ENCODE assay signal across 9 cellular contexts in the genomic region with DNA sequence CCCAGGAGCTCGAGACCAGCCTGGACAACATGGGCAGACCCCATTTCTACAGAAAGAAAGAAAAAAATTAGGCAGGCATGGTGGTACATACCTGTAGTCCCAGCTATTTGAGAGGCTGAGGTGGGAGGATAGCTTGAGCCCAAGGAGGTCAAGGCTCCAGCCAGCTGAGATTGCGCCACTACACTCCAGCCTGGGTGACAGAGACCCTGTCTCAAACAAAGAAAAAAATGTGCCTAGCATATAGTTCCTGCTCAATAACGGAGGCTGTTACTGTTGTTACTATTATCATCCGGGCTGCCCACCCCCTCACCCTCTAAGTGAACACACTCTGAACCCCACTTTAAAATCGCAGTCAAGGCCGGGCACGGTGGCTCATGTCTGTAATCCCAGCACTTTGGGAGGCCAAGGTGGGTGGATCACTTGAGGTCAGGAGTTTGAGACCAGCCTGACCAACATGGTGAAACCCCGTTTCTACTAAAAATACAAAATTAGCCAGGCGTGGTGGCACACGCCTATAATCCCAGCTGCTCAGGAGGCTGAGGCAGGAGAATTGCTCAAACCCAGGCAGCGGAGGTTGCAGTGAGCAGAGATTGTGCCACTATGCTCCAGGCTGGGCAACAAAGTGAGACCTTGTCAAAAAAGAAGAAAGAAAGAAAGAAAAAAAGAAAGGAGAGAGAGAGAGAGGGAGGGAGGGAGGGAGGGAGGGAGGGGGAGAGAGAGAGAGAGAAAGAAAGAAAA. TPM values are rescaled to one million over a fixed set of nuclear protein-coding genes. Genes with fewer than 3 reads are reported as not detected.
A peak's percentile ranks its signal among the peaks of the same experiment; 100 is the strongest.
DNase-seq lines count a peak whose midpoint lies in the region; ATAC-seq, FAIRE-seq and TF ChIP-seq lines count a peak whose summit lies in the region.
"Not testable (repeated sequence)": the region's sequence is repeated elsewhere in the genome, so short reads cannot be mapped to it uniquely, and the experiment has no call there.
"Had no signal": no experiment of that assay in that cellular context is flagged by ENCODE, and none has a peak within 500 bp of the region (broad histone marks: within the 10 kb centered on the region; RNA-seq: fewer than 3 reads in every experiment).

No MANE protein-coding gene starts in this region.

- WGBS in HepG2 (ENCODE audit: low lambda C conversion rate) = 91% methylated on average over 11 of the region's 11 CpGs

- TF ChIP-seq POLR2A in GM12892 (IDR thresholded peaks at IDR 0.05; ENCODE audit: low read depth, low read length); HepG2 (IDR thresholded peaks at IDR 0.05; ENCODE audit: insufficient read depth in 1 of 2, low read depth in 2 of 2, low read length in 2 of 2); gastrocnemius medialis (IDR thresholded peaks at IDR 0.05): not testable (repeated sequence)

- not testable (repeated sequence) for DNase-seq in GM12892 (ENCODE audit: insufficient read length); activated T-helper 1 cell treated with anti-CD3 and anti-CD28 coated beads, Interleukin-12 subunit alpha, Interleukin-12 subunit beta, Interleukin-2, Interleukin-4 antibody, amounts not matched to agents 30 ng/mL and 10 ng/mL and 1 ng/mL, durations not matched to agents 14 hours and 24 hours and 36 hours (ENCODE audit: low spot score); HepG2 (ENCODE audit: low spot score); gastrocnemius medialis; stimulated activated effector memory CD8-positive, alpha-beta T cell treated with anti-CD3 and anti-CD28 coated beads, Interleukin-12 subunit alpha, Interleukin-12 subunit beta, amount 100 ng/mL, for 72 hours (ENCODE audit: low spot score in 2 of 2)

- H3K4me1 ChIP-seq in BLaER1 = peaks cover 74% of the 10 kb centered on the region
- H3K4me1 ChIP-seq in HepG2 (ENCODE audit: insufficient read depth, low read length) = not testable (repeated sequence)
- peaks cover 43 to 44% of the 10 kb centered on the region in 2 donors for H3K4me1 ChIP-seq in gastrocnemius medialis

- peak; percentile 9 for FAIRE-seq in GM12892 (lab: Jason Lieb, UNC)
- FAIRE-seq in HepG2 (lab: Jason Lieb, UNC) = not testable (repeated sequence)

- H3K9me3 Mint-ChIP-seq in activated T-helper 1 cell treated with anti-CD3 and anti-CD28 coated beads, Interleukin-12 subunit alpha, Interleukin-12 subunit beta, Interleukin-2, Interleukin-4 antibody, amounts not matched to agents 30 ng/mL and 10 ng/mL and 1 ng/mL, durations not matched to agents 14 hours and 24 hours and 36 hours; stimulated activated effector memory CD8-positive, alpha-beta T cell treated with anti-CD3 and anti-CD28 coated beads, Interleukin-12 subunit alpha, Interleukin-12 subunit beta, amount 100 ng/mL, for 72 hours: not testable (repeated sequence)

- H3K4me3 Mint-ChIP-seq in activated T-helper 1 cell treated with anti-CD3 and anti-CD28 coated beads, Interleukin-12 subunit alpha, Interleukin-12 subunit beta, Interleukin-2, Interleukin-4 antibody, amounts not matched to agents 30 ng/mL and 10 ng/mL and 1 ng/mL, durations not matched to agents 14 hours and 24 hours and 36 hours; stimulated activated effector memory CD8-positive, alpha-beta T cell treated with anti-CD3 and anti-CD28 coated beads, Interleukin-12 subunit alpha, Interleukin-12 subunit beta, amount 100 ng/mL, for 72 hours: not testable (repeated sequence)

- H3K79me2 ChIP-seq in HepG2 (ENCODE audit: insufficient read depth, low read length) = not testable (repeated sequence)

- peaks cover 28% of the 10 kb centered on the region; the same call in 1 of the 2 replicates for H3K36me3 ChIP-seq in BLaER1
- H3K36me3 ChIP-seq in HepG2 (replicated peaks in 1 of 2; ENCODE audit: control insufficient read depth in 1 of 2, insufficient read depth in 2 of 2, low read length in 2 of 2); gastrocnemius medialis: not testable (repeated sequence)

- not testable (repeated sequence) for H3K9ac ChIP-seq in BLaER1; HepG2 (ENCODE audit: insufficient read depth, low read depth, low read length)

- H3K4me3 ChIP-seq in BLaER1; HepG2 (replicated peaks in 1 of 3; ENCODE audit: insufficient read depth in 1 of 3, low read depth in 2 of 3, low read length in 3 of 3); gastrocnemius medialis: not testable (repeated sequence)

- not testable (repeated sequence) for ATAC-seq in HepG2; gastrocnemius medialis; stimulated activated effector memory CD8-positive, alpha-beta T cell treated with anti-CD3 and anti-CD28 coated beads, Interleukin-12 subunit alpha, Interleukin-12 subunit beta, amount 100 ng/mL, for 72 hours

- H3K27me3 ChIP-seq in BLaER1; HepG2 (ENCODE audit: control insufficient read depth in 1 of 2, insufficient read depth in 2 of 2, low read length in 2 of 2); gastrocnemius medialis: not testable (repeated sequence)

- H3K4me2 ChIP-seq in BLaER1 = peak overlapping the region; percentile 42
- H3K4me2 ChIP-seq in HepG2 (ENCODE audit: low read depth, low read length) = not testable (repeated sequence)

- H3K27me3 Mint-ChIP-seq in activated T-helper 1 cell treated with anti-CD3 and anti-CD28 coated beads, Interleukin-12 subunit alpha, Interleukin-12 subunit beta, Interleukin-2, Interleukin-4 antibody, amounts not matched to agents 30 ng/mL and 10 ng/mL and 1 ng/mL, durations not matched to agents 14 hours and 24 hours and 36 hours (ENCODE audit: insufficient read depth) = not testable (repeated sequence)

- POLR2A ChIA-PET in HepG2 (lab: Yijun Ruan, JAX) = interaction anchor here (1.2 kb wide), 1 partner anchor 12 kb away, joined by 3 read pairs; the partner anchor contains the start of genes UQCR10 and ZMAT5

- TF ChIP-seq CTCF in HepG2 (CRISPR knock-in tag; IDR thresholded peaks at IDR 0.05); gastrocnemius medialis (IDR thresholded peaks at IDR 0.05 in 4 of 5, conservative IDR thresholded peaks at IDR 0.05 in 1 of 5): not testable (repeated sequence)

- CTCF ChIA-PET in HepG2 (lab: Yijun Ruan, JAX; ENCODE audit: low intra/inter-chr PET ratio, low total read pairs) = not testable (repeated sequence)

- H3K9me3 ChIP-seq in BLaER1; HepG2 (ENCODE audit: low read length); gastrocnemius medialis: not testable (repeated sequence)

- H3K27ac Mint-ChIP-seq in activated T-helper 1 cell treated with anti-CD3 and anti-CD28 coated beads, Interleukin-12 subunit alpha, Interleukin-12 subunit beta, Interleukin-2, Interleukin-4 antibody, amounts not matched to agents 30 ng/mL and 10 ng/mL and 1 ng/mL, durations not matched to agents 14 hours and 24 hours and 36 hours = peak overlapping the region; percentile 40
- H3K27ac Mint-ChIP-seq in stimulated activated effector memory CD8-positive, alpha-beta T cell treated with anti-CD3 and anti-CD28 coated beads, Interleukin-12 subunit alpha, Interleukin-12 subunit beta, amount 100 ng/mL, for 72 hours = peak overlapping the region; percentile 9

- H3K4me1 Mint-ChIP-seq in activated T-helper 1 cell treated with anti-CD3 and anti-CD28 coated beads, Interleukin-12 subunit alpha, Interleukin-12 subunit beta, Interleukin-2, Interleukin-4 antibody, amounts not matched to agents 30 ng/mL and 10 ng/mL and 1 ng/mL, durations not matched to agents 14 hours and 24 hours and 36 hours (ENCODE audit: low read depth) = peaks cover 14% of the 10 kb centered on the region
- peaks cover 19% of the 10 kb centered on the region for H3K4me1 Mint-ChIP-seq in stimulated activated effector memory CD8-positive, alpha-beta T cell treated with anti-CD3 and anti-CD28 coated beads, Interleukin-12 subunit alpha, Interleukin-12 subunit beta, amount 100 ng/mL, for 72 hours

- intact Hi-C loops in activated T-helper 1 cell treated with anti-CD3 and anti-CD28 coated beads, Interleukin-12 subunit alpha, Interleukin-12 subunit beta, Interleukin-2, Interleukin-4 antibody, amounts not matched to agents 30 ng/mL and 10 ng/mL and 1 ng/mL, durations not matched to agents 14 hours and 24 hours and 36 hours (cut with micrococcal nuclease); gastrocnemius medialis (cut with DNase I; ENCODE audit: low total_unique reads): not testable (repeated sequence)
- intact Hi-C loops in HepG2 (cut with micrococcal nuclease; ENCODE audit: unreplicated experiment) = loop anchor here (5.0 kb wide), 1 partner anchor 248 kb away; no protein-coding TSS in a partner anchor

- BruUV-seq in HepG2 (replicated peaks; lab: Mats Ljungman, UMichigan) = not testable (repeated sequence)

- not testable (repeated sequence) for H3K36me3 Mint-ChIP-seq in activated T-helper 1 cell treated with anti-CD3 and anti-CD28 coated beads, Interleukin-12 subunit alpha, Interleukin-12 subunit beta, Interleukin-2, Interleukin-4 antibody, amounts not matched to agents 30 ng/mL and 10 ng/mL and 1 ng/mL, durations not matched to agents 14 hours and 24 hours and 36 hours (ENCODE audit: low read depth); stimulated activated effector memory CD8-positive, alpha-beta T cell treated with anti-CD3 and anti-CD28 coated beads, Interleukin-12 subunit alpha, Interleukin-12 subunit beta, amount 100 ng/mL, for 72 hours

- H4K20me1 ChIP-seq in BLaER1 = peaks cover 13% of the 10 kb centered on the region
- H4K20me1 ChIP-seq in HepG2 (ENCODE audit: insufficient read depth, low read length) = not testable (repeated sequence)

- not testable (repeated sequence) for H3K27ac ChIP-seq in BLaER1; HepG2 (ENCODE audit: extremely low read length, insufficient read depth, low read length)
- H3K27ac ChIP-seq in gastrocnemius medialis = peak overlapping the region; percentile 63 to 69 (median 64)

- in situ Hi-C loops in HepG2 (cut with HindIII; ENCODE audit: extremely low pct_ligation_motif_present, low pct_unique_long_range_greater_than_20kb); gastrocnemius medialis (cut with MboI; ENCODE audit: low sequenced_read_pairs in 4 of 4): not testable (repeated sequence)

- not testable (repeated sequence) for TF ChIP-seq RAD21 in HepG2 (CRISPR knock-in tag; IDR thresholded peaks at IDR 0.05)

- TF ChIP-seq EP300 in HepG2 (IDR thresholded peaks at IDR 0.05; ENCODE audit: low read depth in 2 of 2, low read length in 2 of 2); HepG2 (CRISPR knock-in tag; IDR thresholded peaks at IDR 0.05; ENCODE audit: borderline replicate concordance): not testable (repeated sequence)

- not testable (repeated sequence) for H2AFZ ChIP-seq in HepG2 (ENCODE audit: low read length)

RNA-seq across cellular contexts. Expression of gene ZMAT5, which starts 12.0 kb away (rescaled TPM):
- 14.7 TPM for polyA plus RNA-seq in GM12892 (2012; ENCODE audit: missing spikeins)
- 28.4 and 28.5 TPM in 2 replicates for total RNA-seq in activated T-helper 1 cell treated with anti-CD3 and anti-CD28 coated beads, Interleukin-12 subunit alpha, Interleukin-12 subunit beta, Interleukin-2, Interleukin-4 antibody, amounts not matched to agents 30 ng/mL and 10 ng/mL and 1 ng/mL, durations not matched to agents 14 hours and 24 hours and 36 hours
- total RNA-seq in HepG2 (2016; rRNA removed; fragmentation: Illumina TruSeq; extraction: Trizol) (27.8 and 34.7 TPM in 2 replicates), gastrocnemius medialis (10 to 100 TPM; 23.8 to 38.6 (median 33.8) TPM)
- 11.5 and 12.9 TPM in 2 replicates for total RNA-seq in HepG2 (2016; cell fraction: cytosol; rRNA removed; fragmentation: Illumina TruSeq; extraction: Trizol; ENCODE audit: low read depth)
- total RNA-seq in HepG2 (2016; cell fraction: insoluble cytoplasmic fraction; rRNA removed; fragmentation: Illumina TruSeq; extraction: Trizol) = 26.3 and 38.9 TPM in 2 replicates
- 9.5 and 12.3 TPM in 2 replicates for total RNA-seq in HepG2 (2016; cell fraction: membrane; rRNA removed; fragmentation: Illumina TruSeq; extraction: Trizol)
- 9.1 and 10.6 TPM in 2 replicates for total RNA-seq in HepG2 (2016; cell fraction: nucleus; rRNA removed; fragmentation: Illumina TruSeq; extraction: Trizol)
- polyA plus RNA-seq in HepG2 (2011; rRNA removed) = 20.7 and 23.3 TPM in 2 replicates
- polyA plus RNA-seq in HepG2 (2011; cell fraction: cytosol; rRNA removed) = 17.4 and 24.4 TPM in 2 replicates
- 14.3 and 16.6 TPM in 2 replicates for polyA plus RNA-seq in HepG2 (2011; cell fraction: nucleus; rRNA removed)
- polyA plus RNA-seq in HepG2 (2012) = 11.6 and 14.1 TPM in 2 replicates
- polyA plus RNA-seq in HepG2 (2016; cell fraction: cytosol; fragmentation: Illumina TruSeq; extraction: Trizol; ENCODE audit: low read depth) = 9.4 and 11.6 TPM in 2 replicates
- polyA plus RNA-seq in HepG2 (2016; cell fraction: insoluble cytoplasmic fraction; fragmentation: Illumina TruSeq; extraction: Trizol; ENCODE audit: low read depth) = 32.3 and 35.6 TPM in 2 replicates
- 8.4 and 9.8 TPM in 2 replicates for polyA plus RNA-seq in HepG2 (2016; cell fraction: membrane; fragmentation: Illumina TruSeq; extraction: Trizol; ENCODE audit: low read depth)
- 15.3 and 17.8 TPM in 2 replicates for polyA plus RNA-seq in HepG2 (2016; cell fraction: nucleus; fragmentation: Illumina TruSeq; extraction: Trizol; ENCODE audit: insufficient read depth, low read depth)
- 4.4 and 7.5 TPM in 2 replicates for polyA minus RNA-seq in HepG2 (2011; rRNA and poly(A)+ RNA removed; ENCODE audit: low replicate concordance)
- 4.7 and 6.3 TPM in 2 replicates for polyA minus RNA-seq in HepG2 (2011; cell fraction: cytosol; rRNA and poly(A)+ RNA removed)
- polyA minus RNA-seq in HepG2 (2011; cell fraction: nucleus; rRNA and poly(A)+ RNA removed) = 2.8 and 4.1 TPM in 2 replicates

RNA-seq across cellular contexts. Expression of gene UQCR10, which starts 12.3 kb away (rescaled TPM):
- polyA plus RNA-seq in GM12892 (2012; ENCODE audit: missing spikeins) = 154 TPM
- 89.4 and 96.5 TPM in 2 replicates for total RNA-seq in activated T-helper 1 cell treated with anti-CD3 and anti-CD28 coated beads, Interleukin-12 subunit alpha, Interleukin-12 subunit beta, Interleukin-2, Interleukin-4 antibody, amounts not matched to agents 30 ng/mL and 10 ng/mL and 1 ng/mL, durations not matched to agents 14 hours and 24 hours and 36 hours
- total RNA-seq in HepG2 (2016; rRNA removed; fragmentation: Illumina TruSeq; extraction: Trizol) = 225 and 309 TPM in 2 replicates
- 89.2 and 115 TPM in 2 replicates for total RNA-seq in HepG2 (2016; cell fraction: cytosol; rRNA removed; fragmentation: Illumina TruSeq; extraction: Trizol; ENCODE audit: low read depth)
- total RNA-seq in HepG2 (2016; cell fraction: insoluble cytoplasmic fraction; rRNA removed; fragmentation: Illumina TruSeq; extraction: Trizol) = 226 and 327 TPM in 2 replicates
- 166 and 174 TPM in 2 replicates for total RNA-seq in HepG2 (2016; cell fraction: membrane; rRNA removed; fragmentation: Illumina TruSeq; extraction: Trizol)
- 63.2 and 78.3 TPM in 2 replicates for total RNA-seq in HepG2 (2016; cell fraction: nucleus; rRNA removed; fragmentation: Illumina TruSeq; extraction: Trizol)
- polyA plus RNA-seq in HepG2 (2011; rRNA removed) = 203 and 232 TPM in 2 replicates
- 210 and 287 TPM in 2 replicates for polyA plus RNA-seq in HepG2 (2011; cell fraction: cytosol; rRNA removed)
- 54.5 and 66.4 TPM in 2 replicates for polyA plus RNA-seq in HepG2 (2011; cell fraction: nucleus; rRNA removed)
- 157 and 173 TPM in 2 replicates for polyA plus RNA-seq in HepG2 (2012)
- 119 and 141 TPM in 2 replicates for polyA plus RNA-seq in HepG2 (2016; cell fraction: cytosol; fragmentation: Illumina TruSeq; extraction: Trizol; ENCODE audit: low read depth)
- polyA plus RNA-seq in HepG2 (2016; cell fraction: insoluble cytoplasmic fraction; fragmentation: Illumina TruSeq; extraction: Trizol; ENCODE audit: low read depth) = 316 and 360 TPM in 2 replicates
- polyA plus RNA-seq in HepG2 (2016; cell fraction: membrane; fragmentation: Illumina TruSeq; extraction: Trizol; ENCODE audit: low read depth) = 156 and 169 TPM in 2 replicates
- 145 and 146 TPM in 2 replicates for polyA plus RNA-seq in HepG2 (2016; cell fraction: nucleus; fragmentation: Illumina TruSeq; extraction: Trizol; ENCODE audit: insufficient read depth, low read depth)
- polyA minus RNA-seq in HepG2 (2011; rRNA and poly(A)+ RNA removed; ENCODE audit: low replicate concordance) = 174 and 191 TPM in 2 replicates
- 62.8 and 71.2 TPM in 2 replicates for polyA minus RNA-seq in HepG2 (2011; cell fraction: cytosol; rRNA and poly(A)+ RNA removed)
- polyA minus RNA-seq in HepG2 (2011; cell fraction: nucleus; rRNA and poly(A)+ RNA removed) = 35.6 and 37.2 TPM in 2 replicates
- 100 to 1,000 TPM; 119 to 261 (median 179) TPM for total RNA-seq in gastrocnemius medialis

RNA-seq across cellular contexts. Expression of gene CABP7, which starts 35.0 kb away (rescaled TPM):
- 0.08 TPM for polyA plus RNA-seq in GM12892 (2012; ENCODE audit: missing spikeins)
- not detected in 2 replicates for total RNA-seq in activated T-helper 1 cell treated with anti-CD3 and anti-CD28 coated beads, Interleukin-12 subunit alpha, Interleukin-12 subunit beta, Interleukin-2, Interleukin-4 antibody, amounts not matched to agents 30 ng/mL and 10 ng/mL and 1 ng/mL, durations not matched to agents 14 hours and 24 hours and 36 hours
- total RNA-seq in HepG2 (2016; rRNA removed; fragmentation: Illumina TruSeq; extraction: Trizol) (not detected in 2 replicates), gastrocnemius medialis (not detected)
- total RNA-seq in HepG2 (2016; cell fraction: cytosol; rRNA removed; fragmentation: Illumina TruSeq; extraction: Trizol; ENCODE audit: low read depth) = not detected in 2 replicates
- not detected in 2 replicates for total RNA-seq in HepG2 (2016; cell fraction: insoluble cytoplasmic fraction; rRNA removed; fragmentation: Illumina TruSeq; extraction: Trizol)
- total RNA-seq in HepG2 (2016; cell fraction: membrane; rRNA removed; fragmentation: Illumina TruSeq; extraction: Trizol) = not detected in 2 replicates
- not detected in 2 replicates for total RNA-seq in HepG2 (2016; cell fraction: nucleus; rRNA removed; fragmentation: Illumina TruSeq; extraction: Trizol)
- 0.08 TPM in 1 of 2 replicates, not detected in the other for polyA plus RNA-seq in HepG2 (2011; rRNA removed)
- polyA plus RNA-seq in HepG2 (2011; cell fraction: cytosol; rRNA removed) = 0.01 TPM in 1 of 2 replicates, not detected in the other
- polyA plus RNA-seq in HepG2 (2011; cell fraction: nucleus; rRNA removed) = 0.11 and 0.12 TPM in 2 replicates
- 0.05 TPM in 2 replicates for polyA plus RNA-seq in HepG2 (2012)
- not detected in 2 replicates for polyA plus RNA-seq in HepG2 (2016; cell fraction: cytosol; fragmentation: Illumina TruSeq; extraction: Trizol; ENCODE audit: low read depth)
- polyA plus RNA-seq in HepG2 (2016; cell fraction: insoluble cytoplasmic fraction; fragmentation: Illumina TruSeq; extraction: Trizol; ENCODE audit: low read depth) = not detected in 2 replicates
- polyA plus RNA-seq in HepG2 (2016; cell fraction: membrane; fragmentation: Illumina TruSeq; extraction: Trizol; ENCODE audit: low read depth) = not detected in 2 replicates
- polyA plus RNA-seq in HepG2 (2016; cell fraction: nucleus; fragmentation: Illumina TruSeq; extraction: Trizol; ENCODE audit: insufficient read depth, low read depth) = not detected in 2 replicates
- polyA minus RNA-seq in HepG2 (2011; rRNA and poly(A)+ RNA removed; ENCODE audit: low replicate concordance) = not detected in 2 replicates
- polyA minus RNA-seq in HepG2 (2011; cell fraction: cytosol; rRNA and poly(A)+ RNA removed) = not detected in 2 replicates
- polyA minus RNA-seq in HepG2 (2011; cell fraction: nucleus; rRNA and poly(A)+ RNA removed) = not detected in 2 replicates
- total RNA-seq: B cell, Caco-2, Calu3 had no signal
